Comparison of ENCODE assay signal across 25 cellular contexts in the genomic region with DNA sequence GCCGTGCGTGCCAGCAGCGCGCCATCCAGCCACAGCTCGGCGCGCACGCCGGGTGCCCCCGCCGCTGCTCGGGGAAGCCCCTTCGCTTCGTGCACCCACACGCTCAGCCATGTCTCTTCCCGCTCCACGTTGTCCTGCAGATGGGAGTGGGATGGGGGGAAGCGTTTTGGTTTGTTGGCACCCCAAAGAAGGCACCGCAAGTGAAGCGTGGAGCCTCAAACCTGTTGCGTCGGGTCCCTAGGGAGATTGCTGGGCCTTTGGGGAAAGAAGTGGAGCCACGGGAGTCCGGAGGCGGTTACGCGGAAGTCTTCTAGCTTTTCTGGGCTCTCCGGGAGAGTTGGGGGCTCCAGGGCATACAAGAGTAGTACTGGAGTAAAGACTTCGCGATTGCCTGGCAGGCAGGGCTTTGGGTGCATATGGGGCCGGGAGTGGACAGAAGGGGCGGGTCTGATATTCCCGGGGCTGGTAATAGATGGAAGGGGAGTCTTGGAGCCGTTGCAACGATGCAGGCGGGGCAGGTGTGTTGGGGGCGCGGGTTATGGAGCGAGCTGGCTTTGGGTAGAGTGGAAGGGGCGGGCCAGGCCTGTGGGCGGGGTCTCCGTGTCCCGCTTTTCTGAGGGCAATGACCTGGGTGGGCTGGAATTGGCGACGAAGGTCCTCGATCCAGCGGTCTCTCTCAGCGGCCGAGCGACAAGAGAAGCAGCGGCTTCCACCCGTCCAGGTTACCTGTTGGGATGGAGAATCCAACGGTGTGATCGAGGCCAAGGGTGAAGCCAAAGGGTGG. TPM values are rescaled to one million over a fixed set of nuclear protein-coding genes. Genes with fewer than 3 reads are reported as not detected.
DNase-seq lines count a peak whose midpoint lies in the region; ATAC-seq and TF ChIP-seq lines count a peak whose summit lies in the region.
"Had no signal": no experiment of that assay in that cellular context is flagged by ENCODE, and none has a peak within 500 bp of the region (broad histone marks: within the 10 kb centered on the region; RNA-seq: fewer than 3 reads in every experiment).

No MANE protein-coding gene starts in this region.

- POLR2A ChIA-PET in WTC11 (lab: Charles Lee) = interaction anchor here (0.5 to 2.1 kb wide), 3 partner anchors 10 to 39 kb away, joined by 3 to 11 read pairs (median 3); a partner anchor contains a TSS

- CTCF ChIA-PET in WTC11 (lab: Charles Lee) = interaction anchor here (1.0 to 4.1 kb wide), 10 partner anchors 12 to 206 kb away, joined by 3 to 46 read pairs (median 5); a partner anchor contains a TSS

- H3K36me3 Mint-ChIP-seq in WTC11 = no peaks in the 10 kb centered on the region
- H3K36me3 Mint-ChIP-seq: natural killer cell had no signal

- peaks cover 92% of the 10 kb centered on the region for H3K27me3 Mint-ChIP-seq in WTC11 (ENCODE audit: low read depth)
- H3K27me3 Mint-ChIP-seq: stimulated activated naive CD8-positive, alpha-beta T cell treated with anti-CD3 and anti-CD28 coated beads, Interleukin-15, amount 100 ng/mL, for 72 hours had no signal

- WGBS in heart right ventricle, 2 donors = 10 to 17% methylated on average over 53 to 54 of the region's 54 CpGs

- peaks cover 19% of the 10 kb centered on the region for H3K4me1 Mint-ChIP-seq in WTC11

- H3K27ac Mint-ChIP-seq in WTC11 = no peak overlapping the region
- H3K27ac Mint-ChIP-seq: immature natural killer cell had no signal

- H3K4me3 Mint-ChIP-seq in WTC11 = peak overlapping the region; percentile 56
- H3K4me3 Mint-ChIP-seq: immature natural killer cell; natural killer cell; stimulated activated naive CD8-positive, alpha-beta T cell treated with anti-CD3 and anti-CD28 coated beads, Interleukin-15, amount 100 ng/mL, for 72 hours had no signal

- no peak overlapping the region for H3K27ac ChIP-seq in left ventricle myocardium inferior (replicated peaks)
- no peak overlapping the region for H3K27ac ChIP-seq in heart right ventricle
- no peak overlapping the region for H3K27ac ChIP-seq in vagina
- H3K27ac ChIP-seq: gastrocnemius medialis, PC-9 had no signal

- intact Hi-C loops in left ventricle myocardium inferior (cut with micrococcal nuclease) = no loop called here
- intact Hi-C loops in heart right ventricle (cut with DNase I) = loop anchor here in 2 of 10 donors (10.0 kb wide), 2 partner anchors 97 to 353 kb away; a partner anchor contains a TSS
- intact Hi-C loops in vagina (cut with DNase I) = loop anchor here (10.0 kb wide), 1 partner anchor 97 kb away; no protein-coding TSS in a partner anchor

- no peak for DNase-seq in left ventricle myocardium inferior
- DNase-seq in heart right ventricle = no peak
- no peak for DNase-seq in WTC11 (ENCODE audit: low spot score)
- no peak for DNase-seq in vagina (ENCODE audit: extremely low spot score in 2 of 2)
- DNase-seq in activated CD4-positive, alpha-beta T cell treated with anti-CD3 and anti-CD28 coated beads for 1 hour = no peak
- DNase-seq in HK-2 (ENCODE audit: unreplicated experiment) = no peak
- DNase-seq: activated CD4-positive, alpha-beta T cell treated with anti-CD3 and anti-CD28 coated beads for 48 hours; activated CD8-positive, alpha-beta memory T cell treated with anti-CD3 and anti-CD28 coated beads, Interleukin-2, amount 50 U/mL, for 48 hours; activated gamma-delta T cell treated with Interleukin-2 at 50 U/mL for 16 hours; gastrocnemius medialis; immature natural killer cell; KBM-7; natural killer cell; NCI-H1048; NCI-H2107; NCI-H524 treated with DMSO at 0.1 percent for 48 hours; PC-9; SK-N-SH; stimulated activated naive CD8-positive, alpha-beta T cell treated with anti-CD3 and anti-CD28 coated beads, Interleukin-15, amount 100 ng/mL, for 72 hours had no signal

- ATAC-seq in heart right ventricle (no peak), WTC11 (no peak), GM21825 (IDR thresholded peaks at IDR 0.05; ENCODE audit: unreplicated experiment) (no peak)
- ATAC-seq: gastrocnemius medialis, natural killer cell had no signal

- peak overlapping the region; percentile 41 for H3K4me3 ChIP-seq in left ventricle myocardium inferior
- H3K4me3 ChIP-seq in heart right ventricle = peak overlapping the region in 2 of 10 donors; percentile 13 to 21
- peak overlapping the region; percentile 30 for H3K4me3 ChIP-seq in iPS-18c (ENCODE audit: insufficient read depth, low read depth, low read length)
- H3K4me3 ChIP-seq in vagina = peak overlapping the region; percentile 25
- H3K4me3 ChIP-seq: lung, PC-9 had no signal

- TF ChIP-seq POLR2A in vagina (IDR thresholded peaks at IDR 0.05) = no peak

- no peak for TF ChIP-seq CTCF in left ventricle myocardium inferior (IDR thresholded peaks at IDR 0.05; ENCODE audit: borderline replicate concordance)
- no peak for TF ChIP-seq CTCF in heart right ventricle (IDR thresholded peaks at IDR 0.05)
- no peak for TF ChIP-seq CTCF in WTC11 (IDR thresholded peaks at IDR 0.05)
- TF ChIP-seq CTCF in vagina (IDR thresholded peaks at IDR 0.05) = no peak

- H3K27me3 ChIP-seq in left ventricle myocardium inferior (ENCODE audit: low read depth) (peaks cover 82% of the 10 kb centered on the region), heart right ventricle (peaks cover 27 to 57% (median 39%) of the 10 kb centered on the region in 7 donors), vagina (no peaks in the 10 kb centered on the region)

- no peaks in the 10 kb centered on the region for H3K9me3 Mint-ChIP-seq in WTC11
- H3K9me3 Mint-ChIP-seq: immature natural killer cell; natural killer cell; stimulated activated naive CD8-positive, alpha-beta T cell treated with anti-CD3 and anti-CD28 coated beads, Interleukin-15, amount 100 ng/mL, for 72 hours had no signal

- H3K9me3 ChIP-seq in left ventricle myocardium inferior (replicated peaks) = no peaks in the 10 kb centered on the region
- H3K9me3 ChIP-seq in heart right ventricle = no peaks in the 10 kb centered on the region
- H3K9me3 ChIP-seq in iPS-18c (ENCODE audit: control insufficient read depth, insufficient read depth, low read length) = no peaks in the 10 kb centered on the region
- H3K9me3 ChIP-seq in vagina = no peaks in the 10 kb centered on the region
- H3K9me3 ChIP-seq: gastrocnemius medialis, SK-N-SH had no signal

- H3K36me3 ChIP-seq in left ventricle myocardium inferior (no peaks in the 10 kb centered on the region), heart right ventricle (peaks cover 0 to 75% (median 0%) of the 10 kb centered on the region in 9 donors), vagina (no peaks in the 10 kb centered on the region)
- H3K36me3 ChIP-seq: gastrocnemius medialis had no signal

- H3K4me1 ChIP-seq in left ventricle myocardium inferior (peaks cover 23% of the 10 kb centered on the region), heart right ventricle (peaks cover 0 to 16% (median 12%) of the 10 kb centered on the region in 9 donors), vagina (peaks cover 27% of the 10 kb centered on the region)

TF ChIP-seq in WTC11, 78 proteins besides CTCF, POLR2A, EP300 and RAD21 (continues in another document):
- TF ChIP-seq, protein P1, sequence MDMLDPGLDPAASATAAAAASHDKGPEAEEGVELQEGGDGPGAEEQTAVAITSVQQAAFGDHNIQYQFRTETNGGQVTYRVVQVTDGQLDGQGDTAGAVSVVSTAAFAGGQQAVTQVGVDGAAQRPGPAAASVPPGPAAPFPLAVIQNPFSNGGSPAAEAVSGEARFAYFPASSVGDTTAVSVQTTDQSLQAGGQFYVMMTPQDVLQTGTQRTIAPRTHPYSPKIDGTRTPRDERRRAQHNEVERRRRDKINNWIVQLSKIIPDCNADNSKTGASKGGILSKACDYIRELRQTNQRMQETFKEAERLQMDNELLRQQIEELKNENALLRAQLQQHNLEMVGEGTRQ (CRISPR knock-in tag; IDR thresholded peaks at IDR 0.05) = no peak
- TF ChIP-seq, protein P2, sequence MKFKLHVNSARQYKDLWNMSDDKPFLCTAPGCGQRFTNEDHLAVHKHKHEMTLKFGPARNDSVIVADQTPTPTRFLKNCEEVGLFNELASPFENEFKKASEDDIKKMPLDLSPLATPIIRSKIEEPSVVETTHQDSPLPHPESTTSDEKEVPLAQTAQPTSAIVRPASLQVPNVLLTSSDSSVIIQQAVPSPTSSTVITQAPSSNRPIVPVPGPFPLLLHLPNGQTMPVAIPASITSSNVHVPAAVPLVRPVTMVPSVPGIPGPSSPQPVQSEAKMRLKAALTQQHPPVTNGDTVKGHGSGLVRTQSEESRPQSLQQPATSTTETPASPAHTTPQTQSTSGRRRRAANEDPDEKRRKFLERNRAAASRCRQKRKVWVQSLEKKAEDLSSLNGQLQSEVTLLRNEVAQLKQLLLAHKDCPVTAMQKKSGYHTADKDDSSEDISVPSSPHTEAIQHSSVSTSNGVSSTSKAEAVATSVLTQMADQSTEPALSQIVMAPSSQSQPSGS (CRISPR knock-in tag; IDR thresholded peaks at IDR 0.05; ENCODE audit: borderline replicate concordance, low read depth) = no peak
- TF ChIP-seq, protein P3, sequence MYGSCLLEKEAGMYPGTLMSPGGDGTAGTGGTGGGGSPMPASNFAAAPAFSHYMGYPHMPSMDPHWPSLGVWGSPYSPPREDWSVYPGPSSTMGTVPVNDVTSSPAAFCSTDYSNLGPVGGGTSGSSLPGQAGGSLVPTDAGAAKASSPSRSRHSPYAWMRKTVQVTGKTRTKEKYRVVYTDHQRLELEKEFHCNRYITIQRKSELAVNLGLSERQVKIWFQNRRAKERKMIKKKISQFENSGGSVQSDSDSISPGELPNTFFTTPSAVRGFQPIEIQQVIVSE (CRISPR knock-in tag; IDR thresholded peaks at IDR 0.05; ENCODE audit: borderline replicate concordance) = no peak

RNA-seq across cellular contexts. Expression of a gene that starts 6.5 kb away (rescaled TPM):
- 1.5 TPM for total RNA-seq in left ventricle myocardium inferior
- 1 to 10 TPM in 5 of 10 donors, under 1 TPM in 5; 0.19 to 6.6 (median 0.85) TPM for total RNA-seq in heart right ventricle
- polyA plus RNA-seq in heart right ventricle = 1 to 10 TPM in 1 of 2 donors, under 1 TPM in 1; 0.64 to 1.6 TPM
- 1.2 to 2.3 TPM (median 1.6 TPM) in 3 replicates for total RNA-seq in WTC11 (2021)
- total RNA-seq in vagina = 7.9 TPM
- total RNA-seq: PC-9 had no signal

RNA-seq across cellular contexts. Expression of a gene that starts 8.1 kb away (rescaled TPM):
- total RNA-seq in left ventricle myocardium inferior (25.3 TPM), heart right ventricle (10 to 100 TPM; 19.5 to 34.3 (median 21.3) TPM), WTC11 (2021) (37.6 to 43.9 TPM (median 40.6 TPM) in 3 replicates), vagina (44.4 TPM)
- 10 to 100 TPM; 18.7 to 25.7 TPM for polyA plus RNA-seq in heart right ventricle

RNA-seq across cellular contexts. Expression of a gene that starts 21.4 kb away (rescaled TPM):
- total RNA-seq in left ventricle myocardium inferior (not detected), heart right ventricle (not detected), WTC11 (2021) (not detected in 3 replicates), vagina (not detected)
- not detected for polyA plus RNA-seq in heart right ventricle
- total RNA-seq: gastrocnemius medialis, lung, PC-9, pulmonary artery endothelial cell, urinary bladder had no signal
- polyA plus RNA-seq: AG04450, SK-N-SH had no signal

RNA-seq across cellular contexts. Expression of a gene that starts 39.1 kb away (rescaled TPM):
- total RNA-seq in left ventricle myocardium inferior (74.5 TPM), heart right ventricle (100 to 1,000 TPM in 1 of 10 donors, 10 to 100 TPM in 9; 45.2 to 101 (median 63.1) TPM), WTC11 (2021) (184 to 231 TPM (median 184 TPM) in 3 replicates), vagina (127 TPM)
- 100 to 1,000 TPM in 1 of 2 donors, 10 to 100 TPM in 1; 53.6 to 140 TPM for polyA plus RNA-seq in heart right ventricle

RNA-seq across cellular contexts. Expression of a gene that starts 50.4 kb away (rescaled TPM):
- not detected for total RNA-seq in left ventricle myocardium inferior
- total RNA-seq in heart right ventricle = not detected
- not detected for polyA plus RNA-seq in heart right ventricle
- 1.2 to 1.7 TPM (median 1.5 TPM) in 3 replicates for total RNA-seq in WTC11 (2021)
- 12.3 TPM for total RNA-seq in vagina
- total RNA-seq: PC-9, pulmonary artery endothelial cell had no signal
- polyA plus RNA-seq: AG04450, SK-N-SH had no signal
